14 cellular contexts compared by ENCODE assay signal in the genomic region with DNA sequence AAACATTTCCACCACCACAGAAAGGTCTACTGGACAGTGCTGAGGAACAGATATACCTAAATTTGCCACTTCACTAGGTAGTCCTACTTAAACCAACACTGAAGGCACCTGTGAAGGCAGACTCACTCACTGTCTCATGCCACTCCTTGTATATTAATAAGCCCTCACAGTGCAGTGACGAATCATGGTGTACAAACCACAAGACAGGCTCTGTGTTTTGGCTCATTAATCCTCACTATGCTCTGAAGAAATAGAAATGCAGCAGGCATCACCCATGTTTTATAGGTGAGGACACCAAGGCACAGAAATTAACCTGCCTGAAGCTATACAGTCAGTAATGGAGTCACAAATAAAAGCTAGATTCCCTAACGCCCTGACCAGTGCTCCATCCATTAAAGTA.
"Had no signal": no experiment of that assay in that cellular context is flagged by ENCODE, and none has a peak within 500 bp of the region (broad histone marks: within the 10 kb centered on the region; RNA-seq: fewer than 3 reads in every experiment).

No MANE protein-coding gene starts in this region.

- H3K9me3 ChIP-seq: gastrocnemius medialis, mucosa of descending colon, suprapubic skin, thyroid gland had no signal

- H3K27me3 ChIP-seq: gastrocnemius medialis, suprapubic skin, thyroid gland had no signal

- H3K4me3 ChIP-seq: gastrocnemius medialis, mucosa of descending colon, suprapubic skin, thyroid gland had no signal

- H3K27ac ChIP-seq: gastrocnemius medialis, suprapubic skin, thyroid gland had no signal

- DNase-seq: effector memory CD8-positive, alpha-beta T cell; gastrocnemius medialis; glutamatergic neuron; islet precursor cell; left colon; mucosa of descending colon; natural killer cell; posterior cingulate gyrus; right cardiac atrium; stimulated activated CD4-positive, alpha-beta T cell treated with anti-CD3 and anti-CD28 coated beads, Interleukin-4, amount 100 ng/mL, for 1 hour; stimulated activated CD8-positive, alpha-beta memory T cell treated with anti-CD3 and anti-CD28 coated beads, Interleukin-4, amount 100 ng/mL, for 48 hours; stimulated activated naive CD8-positive, alpha-beta T cell treated with anti-CD3 and anti-CD28 coated beads, Interleukin-15, Interleukin-2, amounts not matched to agents 100 U/mL and 50 U/mL, for 24 hours; thyroid gland had no signal

- H3K4me1 ChIP-seq: gastrocnemius medialis, suprapubic skin, thyroid gland had no signal

- H3K36me3 ChIP-seq: thyroid gland had no signal
